ENCODE assay signal across 9 cellular contexts in the genomic region with DNA sequence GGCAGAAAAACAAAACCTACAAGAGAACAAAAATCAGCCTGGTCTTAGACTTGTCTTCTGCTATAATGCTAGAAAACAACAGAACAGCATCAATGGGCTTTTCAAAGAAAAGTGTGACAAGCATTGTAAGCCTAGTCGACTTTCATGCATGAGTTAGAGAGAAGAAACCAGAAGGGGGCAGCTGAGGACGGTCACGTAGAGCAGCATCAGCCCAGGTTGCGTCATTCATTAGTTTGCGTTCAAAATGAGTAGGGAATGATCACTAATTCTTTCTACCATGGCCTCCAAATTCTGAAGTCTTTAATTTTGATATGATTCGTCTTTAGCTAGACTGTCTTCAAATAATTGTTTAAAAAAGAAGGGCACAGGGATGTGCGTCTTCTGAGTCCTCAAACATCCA. TPM values are rescaled to one million over a fixed set of nuclear protein-coding genes. Genes with fewer than 3 reads are reported as not detected.
A peak's percentile ranks its signal among the peaks of the same experiment; 100 is the strongest.
DNase-seq lines count a peak whose midpoint lies in the region; ATAC-seq and TF ChIP-seq lines count a peak whose summit lies in the region.
"Had no signal": no experiment of that assay in that cellular context is flagged by ENCODE, and none has a peak within 500 bp of the region (broad histone marks: within the 10 kb centered on the region; RNA-seq: fewer than 3 reads in every experiment).

No MANE protein-coding gene starts in this region.

- H3K27me3 Mint-ChIP-seq in IgD-negative memory B cell: no peaks in the 10 kb centered on the region
- H3K27me3 Mint-ChIP-seq in stimulated activated memory B cell treated with anti-CD40 and anti-IgM and Interleukin-4, amounts not matched to agents 10 μg/mL and 1 μg/mL and 100 μg/mL, for 72 hours: no peaks in the 10 kb centered on the region

- peak overlapping the region in 1 of 4 donors; percentile 28 for H3K4me3 Mint-ChIP-seq in IgD-negative memory B cell
- no peak overlapping the region for H3K4me3 Mint-ChIP-seq in stimulated activated memory B cell treated with anti-CD40 and anti-IgM and Interleukin-4, amounts not matched to agents 10 μg/mL and 1 μg/mL and 100 μg/mL, for 72 hours

- H3K9me3 Mint-ChIP-seq in IgD-negative memory B cell: no peaks in the 10 kb centered on the region
- no peaks in the 10 kb centered on the region for H3K9me3 Mint-ChIP-seq in stimulated activated memory B cell treated with anti-CD40 and anti-IgM and Interleukin-4, amounts not matched to agents 10 μg/mL and 1 μg/mL and 100 μg/mL, for 72 hours

- H3K9me3 ChIP-seq in WERI-Rb-1 (ENCODE audit: severe bottlenecking) (no peaks in the 10 kb centered on the region), lower lobe of right lung (no peaks in the 10 kb centered on the region)

- DNase-seq in ELF-1 (ENCODE audit: low read depth, low spot score) (peak; percentile 55), WERI-Rb-1 (peak; percentile 38), lower lobe of right lung (no peak), NCI-H774 (lab: John Stamatoyannopoulos, UW) (no peak), NCI-H2171 treated with DMSO at 0.1 percent for 48 hours (lab: John Stamatoyannopoulos, UW) (no peak), DMS153 treated with DMSO at 0.1 percent for 48 hours (lab: John Stamatoyannopoulos, UW; ENCODE audit: unreplicated experiment) (no peak)

- H3K36me3 ChIP-seq in WERI-Rb-1 (peaks cover 3% of the 10 kb centered on the region; the same call in 1 of the 2 replicates), lower lobe of right lung (peaks cover 27% of the 10 kb centered on the region)

- H3K36me3 Mint-ChIP-seq in IgD-negative memory B cell: no peaks in the 10 kb centered on the region
- peaks cover 12% of the 10 kb centered on the region for H3K36me3 Mint-ChIP-seq in stimulated activated memory B cell treated with anti-CD40 and anti-IgM and Interleukin-4, amounts not matched to agents 10 μg/mL and 1 μg/mL and 100 μg/mL, for 72 hours

- H3K27me3 ChIP-seq in WERI-Rb-1 (ENCODE audit: insufficient read depth, low read depth, severe bottlenecking) (no peaks in the 10 kb centered on the region), lower lobe of right lung (ENCODE audit: low read depth) (no peaks in the 10 kb centered on the region)

- H3K4me3 ChIP-seq in WERI-Rb-1 (ENCODE audit: low read depth, low read length): no peak overlapping the region
- H3K4me3 ChIP-seq in lower lobe of right lung: no peak overlapping the region

- ATAC-seq in lower lobe of right lung: no peak
- no peak for ATAC-seq in stimulated activated memory B cell treated with anti-CD40 and anti-IgM and Interleukin-4, amounts not matched to agents 10 μg/mL and 1 μg/mL and 100 μg/mL, for 72 hours

- H3K4me1 Mint-ChIP-seq in IgD-negative memory B cell: peaks cover 0 to 10% (median 2%) of the 10 kb centered on the region in 3 donors
- peaks cover 24% of the 10 kb centered on the region for H3K4me1 Mint-ChIP-seq in stimulated activated memory B cell treated with anti-CD40 and anti-IgM and Interleukin-4, amounts not matched to agents 10 μg/mL and 1 μg/mL and 100 μg/mL, for 72 hours

- H3K4me1 ChIP-seq in lower lobe of right lung: peaks cover 6% of the 10 kb centered on the region

- no peak overlapping the region for H3K27ac ChIP-seq in WERI-Rb-1
- no peak overlapping the region for H3K27ac ChIP-seq in lower lobe of right lung

- TF ChIP-seq CTCF in WERI-Rb-1 (IDR thresholded peaks at IDR 0.05; ENCODE audit: low read depth, low read length) (peak; percentile 49), lower lobe of right lung (IDR thresholded peaks at IDR 0.05) (peak; percentile 24)

- intact Hi-C loops in lower lobe of right lung (cut with DNase I): no loop called here

- H3K27ac Mint-ChIP-seq in IgD-negative memory B cell: peak overlapping the region in 2 of 3 donors; percentile 35 to 54
- H3K27ac Mint-ChIP-seq in stimulated activated memory B cell treated with anti-CD40 and anti-IgM and Interleukin-4, amounts not matched to agents 10 μg/mL and 1 μg/mL and 100 μg/mL, for 72 hours: no peak overlapping the region

RNA-seq across cellular contexts. Expression of gene ISCA1, which starts 4.7 kb away (rescaled TPM):
- polyA plus RNA-seq in IgD-negative memory B cell: 27.5 TPM
- total RNA-seq in lower lobe of right lung: 24.1 TPM

RNA-seq across cellular contexts. Expression of gene C9orf153, which starts 27.6 kb away (rescaled TPM):
- polyA plus RNA-seq in IgD-negative memory B cell: 0.14 TPM
- 0.95 TPM for total RNA-seq in lower lobe of right lung
- total RNA-seq: HT1080 had no signal

Comparison
In these comparisons a context has a peak if more than half of its experiments do, and no peak if none do; other contexts are left out.
1. DNase-seq: peak in ELF-1 (single experiment) and WERI-Rb-1 (single experiment); none in lower lobe of right lung (single experiment), NCI-H774 (single experiment), NCI-H2171 treated with DMSO at 0.1 percent for 48 hours (single experiment) and DMS153 treated with DMSO at 0.1 percent for 48 hours (single experiment).